ENCODE assay signal across 24 cellular contexts in the genomic region with DNA sequence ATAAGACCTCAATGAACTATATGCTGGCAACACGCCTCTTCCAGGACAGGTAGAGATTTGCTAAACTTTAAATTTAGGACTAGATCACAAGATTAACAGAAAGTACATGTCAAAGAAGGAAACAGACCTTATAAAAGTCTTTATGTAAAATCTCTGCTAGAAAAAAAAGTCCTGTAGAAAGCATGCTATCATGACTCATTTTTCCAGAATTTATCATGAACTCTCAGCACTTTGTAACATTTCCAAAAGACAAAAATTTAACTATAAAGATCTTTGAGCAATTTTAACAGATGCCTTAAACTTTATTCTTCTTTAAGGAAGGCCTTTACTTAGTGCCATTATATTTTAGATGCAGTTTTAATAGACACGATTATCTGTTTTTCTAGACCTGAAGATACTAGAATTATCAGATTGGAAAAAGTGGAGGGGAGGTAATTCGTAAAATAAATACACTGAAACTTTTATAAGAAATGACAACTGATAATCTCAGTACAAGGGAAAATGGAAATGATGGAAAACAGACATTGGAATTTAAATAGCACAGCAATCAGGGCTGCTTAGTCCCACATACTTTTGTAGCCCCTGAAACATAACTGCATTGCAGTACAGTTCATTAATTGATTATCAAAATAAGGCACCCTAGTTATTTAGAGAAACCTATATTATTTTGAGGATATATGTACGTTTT.
DNase-seq lines count a peak whose midpoint lies in the region; ATAC-seq and TF ChIP-seq lines count a peak whose summit lies in the region.
"Had no signal": no experiment of that assay in that cellular context is flagged by ENCODE, and none has a peak within 500 bp of the region (broad histone marks: within the 10 kb centered on the region; RNA-seq: fewer than 3 reads in every experiment).

No MANE protein-coding gene starts in this region.

- H3K4me1 ChIP-seq in heart right ventricle (peaks cover 0 to 7% (median 0%) of the 10 kb centered on the region in 9 donors), heart left ventricle (peaks cover 0 to 10% (median 0%) of the 10 kb centered on the region in 12 donors)
- H3K4me1 ChIP-seq: body of pancreas, prostate gland, transverse colon had no signal

- no peaks in the 10 kb centered on the region for H3K9me3 Mint-ChIP-seq in effector memory CD8-positive, alpha-beta T cell
- H3K9me3 Mint-ChIP-seq: activated naive CD4-positive, alpha-beta T cell treated with anti-CD3 and anti-CD28 coated beads, Interleukin-2, amount 50 U/mL, for 72 hours had no signal

- H3K36me3 Mint-ChIP-seq in effector memory CD8-positive, alpha-beta T cell (ENCODE audit: insufficient read depth), result peaks cover 7% of the 10 kb centered on the region

- no peak overlapping the region for H3K27ac Mint-ChIP-seq in effector memory CD8-positive, alpha-beta T cell
- H3K27ac Mint-ChIP-seq: activated naive CD4-positive, alpha-beta T cell treated with anti-CD3 and anti-CD28 coated beads, Interleukin-2, amount 50 U/mL, for 72 hours had no signal

- H3K27ac ChIP-seq in heart right ventricle, result peak overlapping the region in 6 of 10 donors; percentile 6 to 49 (median 18)
- H3K27ac ChIP-seq in heart left ventricle, result peak overlapping the region in 6 of 12 donors; percentile 1 to 44 (median 28)
- H3K27ac ChIP-seq: 22Rv1; BLaER1 treated with 17β-estradiol and CSF1 and Interleukin-3, amounts not matched to agents 10 nM and 100 nM; body of pancreas; gastrocnemius medialis; prostate gland; transverse colon had no signal

- no peaks in the 10 kb centered on the region for H3K9me3 ChIP-seq in heart right ventricle
- H3K9me3 ChIP-seq in heart left ventricle, result no peaks in the 10 kb centered on the region
- H3K9me3 ChIP-seq: body of pancreas, gastrocnemius medialis, prostate gland, transverse colon had no signal

- intact Hi-C loops in heart right ventricle (cut with DNase I) (no loop called here), heart left ventricle (cut with DNase I) (no loop called here)

- no peak overlapping the region for H3K4me3 Mint-ChIP-seq in effector memory CD8-positive, alpha-beta T cell

- no peak for TF ChIP-seq POLR2A in heart left ventricle (IDR thresholded peaks at IDR 0.05)

- TF ChIP-seq CTCF in heart right ventricle (IDR thresholded peaks at IDR 0.05) (no peak), heart left ventricle (IDR thresholded peaks at IDR 0.05) (no peak), cardiac fibroblast (IDR thresholded peaks at IDR 0.05; ENCODE audit: low read depth, low read length) (no peak)

- WGBS in heart right ventricle, 2 donors, result 67 to 70% methylated on average over 4 of the region's 4 CpGs
- 69 to 72% (median 71%) methylated on average over 4 of the region's 4 CpGs for WGBS in heart left ventricle, 4 donors

- ATAC-seq in heart right ventricle (no peak), heart left ventricle (no peak), GM18520 (IDR thresholded peaks at IDR 0.05; ENCODE audit: unreplicated experiment) (no peak)
- ATAC-seq in effector memory CD8-positive, alpha-beta T cell (replicated peaks), result no peak
- ATAC-seq: activated naive CD4-positive, alpha-beta T cell treated with anti-CD3 and anti-CD28 coated beads, Interleukin-2, amount 50 U/mL, for 72 hours; body of pancreas; gastrocnemius medialis; Right ventricle myocardium inferior; stimulated activated naive CD8-positive, alpha-beta T cell treated with anti-CD3 and anti-CD28 coated beads, Interleukin-15, Interleukin-2, amounts not matched to agents 100 U/mL and 50 U/mL, for 24 hours had no signal

- H3K27me3 ChIP-seq in heart right ventricle, result no peaks in the 10 kb centered on the region
- no peaks in the 10 kb centered on the region for H3K27me3 ChIP-seq in heart left ventricle
- H3K27me3 ChIP-seq: BLaER1 treated with 17β-estradiol and CSF1 and Interleukin-3, amounts not matched to agents 10 nM and 100 nM; body of pancreas; gastrocnemius medialis; transverse colon had no signal

- H3K27me3 Mint-ChIP-seq in effector memory CD8-positive, alpha-beta T cell, result no peaks in the 10 kb centered on the region

- DNase-seq in heart right ventricle (no peak), heart left ventricle (no peak), cardiac fibroblast (ENCODE audit: low read depth in 2 of 2) (peak; percentile 36 to 41), iris pigment epithelial cell (ENCODE audit: low read depth) (peak; percentile 47), H4 (ENCODE audit: low spot score) (no peak), foreskin melanocyte (no peak)
- no peak for DNase-seq in effector memory CD8-positive, alpha-beta T cell
- DNase-seq: body of pancreas; gastrocnemius medialis; GOT3; MV-4-11; NCI-H187 treated with DMSO at 0.1 percent for 48 hours; NCI-H2227 treated with DMSO at 0.1 percent for 48 hours; NCI-H774; stimulated activated CD4-positive, alpha-beta T cell treated with anti-CD3 and anti-CD28 coated beads, Interleukin-2, amount 100 ng/mL, for 24 hours; stimulated activated naive CD8-positive, alpha-beta T cell treated with anti-CD3 and anti-CD28 coated beads, Interleukin-15, Interleukin-2, amounts not matched to agents 100 U/mL and 50 U/mL, for 24 hours; transverse colon had no signal

- H3K4me1 Mint-ChIP-seq in effector memory CD8-positive, alpha-beta T cell (ENCODE audit: low read depth in 2 of 2), result no peaks in the 10 kb centered on the region

- H3K4me3 ChIP-seq in heart right ventricle (no peak overlapping the region), heart left ventricle (no peak overlapping the region), cardiac fibroblast (replicated peaks in 1 of 2; ENCODE audit: low read depth in 2 of 2, low read length in 2 of 2) (no peak overlapping the region)
- H3K4me3 ChIP-seq: BLaER1 treated with 17β-estradiol and CSF1 and Interleukin-3, amounts not matched to agents 10 nM and 100 nM; body of pancreas; coronary artery; gastrocnemius medialis; prostate gland; transverse colon had no signal

- H3K36me3 ChIP-seq in heart right ventricle, result peaks cover 0 to 31% (median 0%) of the 10 kb centered on the region in 9 donors
- peaks cover 0 to 31% (median 4%) of the 10 kb centered on the region in 9 donors for H3K36me3 ChIP-seq in heart left ventricle
- H3K36me3 ChIP-seq: gastrocnemius medialis, prostate gland had no signal

Comparison
In these comparisons a context has a peak if more than half of its experiments do, and no peak if none do; other contexts are left out.
1. DNase-seq: peak in cardiac fibroblast (2 of 2) and iris pigment epithelial cell (single experiment); none in heart right ventricle (0 of 2), heart left ventricle (0 of 5), H4 (single experiment), effector memory CD8-positive, alpha-beta T cell (0 of 3) and foreskin melanocyte (single experiment).